ENCODE assay signal across 9 cellular contexts in genomic region chr16:30637952-30638351, GRCh38. TPM values are rescaled to one million over a fixed set of nuclear protein-coding genes. Genes with fewer than 3 reads are reported as not detected.
DNase-seq lines count a peak whose midpoint lies in the region; ATAC-seq and TF ChIP-seq lines count a peak whose summit lies in the region.
"Had no signal": no experiment of that assay in that cellular context is flagged by ENCODE, and none has a peak within 500 bp of the region (broad histone marks: within the 10 kb centered on the region; RNA-seq: fewer than 3 reads in every experiment).

No MANE protein-coding gene starts in this region.

- H3K27me3 Mint-ChIP-seq in HFFc6 (ENCODE audit: insufficient read depth) = peaks cover 3% of the 10 kb centered on the region; the same call in 1 of the 2 replicates
- H3K27me3 Mint-ChIP-seq: IgD-negative memory B cell had no signal

- peaks cover 20% of the 10 kb centered on the region for H3K4me1 Mint-ChIP-seq in HFFc6 (ENCODE audit: low read depth)

- POLR2A ChIA-PET in PC-3 (lab: Charles Lee; ENCODE audit: unreplicated experiment) = no interaction called here

- H3K27ac Mint-ChIP-seq in HFFc6 = no peak overlapping the region

- intact Hi-C loops in PC-3 (cut with micrococcal nuclease) (loop anchor here (5.0 to 10.0 kb wide), 3 partner anchors 63 to 206 kb away; partner anchors contain the start of genes DCTPP1, ZNF688 and ZNF768), esophagus muscularis mucosa (cut with DNase I) (no loop called here)

- peak; percentile 74 for TF ChIP-seq CTCF in HFFc6 (IDR thresholded peaks at IDR 0.05)
- TF ChIP-seq CTCF in PC-3 (conservative IDR thresholded peaks at IDR 0.05; ENCODE audit: low read depth, low read length) = peak; percentile 69
- TF ChIP-seq CTCF in esophagus muscularis mucosa (IDR thresholded peaks at IDR 0.05) = peak; percentile 8 to 23 (median 16)

- no peaks in the 10 kb centered on the region for H3F3A ChIP-seq in PC-3 (ENCODE audit: low read length, unreplicated experiment)

- no peaks in the 10 kb centered on the region for H3K9me3 Mint-ChIP-seq in HFFc6
- H3K9me3 Mint-ChIP-seq: IgD-negative memory B cell had no signal

- H3K4me3 Mint-ChIP-seq in HFFc6 = no peak overlapping the region

- 8% methylated on average over 1 of the region's 1 CpG for WGBS in esophagus muscularis mucosa

- peaks cover 13% of the 10 kb centered on the region for H3K79me2 ChIP-seq in PC-3 (ENCODE audit: low read length)

- no TSS peak for BruUV-seq in PC-3 (replicated peaks; lab: Mats Ljungman, UMichigan)

- H3K27ac ChIP-seq in PC-3 (ENCODE audit: low read length) (no peak overlapping the region), esophagus muscularis mucosa (replicated peaks in 1 of 4) (no peak overlapping the region)

- no peak overlapping the region for H3K9ac ChIP-seq in PC-3 (ENCODE audit: low read length)

- H2AFZ ChIP-seq in PC-3 (ENCODE audit: low read length) = no peak overlapping the region

- no peaks in the 10 kb centered on the region for H3K36me3 Mint-ChIP-seq in HFFc6 (ENCODE audit: low read depth)

- no peak for TF ChIP-seq EP300 in esophagus muscularis mucosa (IDR thresholded peaks at IDR 0.05)

- ATAC-seq in PC-3 (peak; percentile 58), GM21367 (IDR thresholded peaks at IDR 0.05; ENCODE audit: unreplicated experiment) (no peak), HG02970 (IDR thresholded peaks at IDR 0.05; ENCODE audit: low FRiP score, unreplicated experiment) (no peak)

- H4K20me1 ChIP-seq in PC-3 (ENCODE audit: low read length) = no peaks in the 10 kb centered on the region

- H3K36me3 ChIP-seq in PC-3 (ENCODE audit: low read depth, low read length) = no peaks in the 10 kb centered on the region
- no peaks in the 10 kb centered on the region for H3K36me3 ChIP-seq in esophagus muscularis mucosa

- CTCF ChIA-PET in PC-3 (lab: Charles Lee) = interaction anchor here (0.7 kb wide), 1 partner anchor 208 kb away, joined by 3 read pairs; the partner anchor contains the start of gene DCTPP1

- H3K27me3 ChIP-seq in PC-3 (ENCODE audit: low read length) = no peaks in the 10 kb centered on the region
- no peaks in the 10 kb centered on the region for H3K27me3 ChIP-seq in esophagus muscularis mucosa

- peak; percentile 17 for DNase-seq in COLO668 (lab: John Stamatoyannopoulos, UW; ENCODE audit: unreplicated experiment)
- peak; percentile 74 for DNase-seq in HFFc6
- DNase-seq in PC-3 = peak; percentile 74
- DNase-seq in esophagus muscularis mucosa (ENCODE audit: extremely low spot score) = no peak
- no peak for DNase-seq in NCI-H1048 (lab: John Stamatoyannopoulos, UW)
- no peak for DNase-seq in cerebellar nuclear complex (lab: John Stamatoyannopoulos, UW)

- no peaks in the 10 kb centered on the region; the same call in 1 of the 2 replicates for H3K4me1 ChIP-seq in PC-3 (ENCODE audit: insufficient read depth, low read length)
- H3K4me1 ChIP-seq in esophagus muscularis mucosa = peaks cover 6 to 27% (median 21%) of the 10 kb centered on the region in 4 donors

- H3K4me3 ChIP-seq in PC-3 (ENCODE audit: low read length) (no peak overlapping the region), esophagus muscularis mucosa (no peak overlapping the region)

- no peak for TF ChIP-seq POLR2A in esophagus muscularis mucosa (IDR thresholded peaks at IDR 0.05; ENCODE audit: low read depth)

- H3K9me3 ChIP-seq in PC-3 (ENCODE audit: low read length) (no peaks in the 10 kb centered on the region), esophagus muscularis mucosa (no peaks in the 10 kb centered on the region)

- no peaks in the 10 kb centered on the region for H3K9me2 ChIP-seq in PC-3 (replicated peaks; ENCODE audit: low read length)

- H3K4me2 ChIP-seq in PC-3 (ENCODE audit: low read length) = no peak overlapping the region

RNA-seq across cellular contexts. Expression of gene PRR14, which starts 12.8 kb away (rescaled TPM):
- 10 to 100 TPM; 26.8 to 34.6 (median 29.8) TPM for total RNA-seq in HFFc6 (2021; fragmentation: NEBNext Ultra II Directional; extraction: Animal tissue kit (Norgen Biotek cat#: 25700))
- 9.6 and 14.5 TPM in 2 replicates for total RNA-seq in PC-3 (2014; rRNA removed)
- 10 to 100 TPM; 30.3 to 54.0 (median 41.2) TPM for total RNA-seq in esophagus muscularis mucosa

RNA-seq across cellular contexts. Expression of gene FBRS, which starts 20.3 kb away (rescaled TPM):
- 10 to 100 TPM; 54.1 to 72.1 (median 64.5) TPM for total RNA-seq in HFFc6 (2021; fragmentation: NEBNext Ultra II Directional; extraction: Animal tissue kit (Norgen Biotek cat#: 25700))
- total RNA-seq in PC-3 (2014; rRNA removed) (22.2 and 35.0 TPM in 2 replicates), esophagus muscularis mucosa (10 to 100 TPM; 26.2 to 63.4 (median 37.8) TPM)

RNA-seq across cellular contexts. Expression of gene ZNF689, which starts 27.8 kb away (rescaled TPM):
- 1 to 10 TPM; 6.9 to 8.7 (median 7.5) TPM for total RNA-seq in HFFc6 (2021; fragmentation: NEBNext Ultra II Directional; extraction: Animal tissue kit (Norgen Biotek cat#: 25700))
- 6.0 and 6.9 TPM in 2 replicates for total RNA-seq in PC-3 (2014; rRNA removed)
- 10 to 100 TPM in 3 of 4 donors, 1 to 10 TPM in 1; 9.1 to 14.5 (median 13.9) TPM for total RNA-seq in esophagus muscularis mucosa

RNA-seq across cellular contexts. Expression of gene ZNF785, which starts 52.5 kb away (rescaled TPM):
- total RNA-seq in HFFc6 (2021; fragmentation: NEBNext Ultra II Directional; extraction: Animal tissue kit (Norgen Biotek cat#: 25700)) = 10 to 100 TPM in 3 of 6 experiments, 1 to 10 TPM in 3; 7.3 to 12.2 (median 10.1) TPM
- total RNA-seq in PC-3 (2014; rRNA removed) = 4.9 and 5.0 TPM in 2 replicates
- 10 to 100 TPM in 1 of 4 donors, 1 to 10 TPM in 3; 6.8 to 10.9 (median 7.3) TPM for total RNA-seq in esophagus muscularis mucosa

Comparison
In these comparisons a context has a peak if more than half of its experiments do, and no peak if none do; other contexts are left out.
1. DNase-seq: peak in COLO668 (single experiment), HFFc6 (single experiment) and PC-3 (single experiment); none in esophagus muscularis mucosa (single experiment), NCI-H1048 (single experiment) and cerebellar nuclear complex (0 of 2).
2. CTCF ChIP-seq: peak in every context shown above with its lines; median percentile 74 in HFFc6; 69 in PC-3; 16 in esophagus muscularis mucosa.